In genomic region chr10:57979986-57980385, GRCh38 we compare ENCODE assay signal across 21 cellular contexts.
"Had no signal": no experiment of that assay in that cellular context is flagged by ENCODE, and none has a peak within 500 bp of the region (broad histone marks: within the 10 kb centered on the region; RNA-seq: fewer than 3 reads in every experiment).

No MANE protein-coding gene starts in this region.

- H3K4me1 ChIP-seq: ascending aorta, esophagus muscularis mucosa, gastroesophageal sphincter, heart right ventricle, sigmoid colon had no signal

- H3K4me3 ChIP-seq: ascending aorta, esophagus muscularis mucosa, gastroesophageal sphincter, heart right ventricle, ovary, sigmoid colon, thyroid gland had no signal

- H3K36me3 ChIP-seq: ascending aorta, esophagus muscularis mucosa, gastroesophageal sphincter, heart right ventricle, ovary, sigmoid colon, thyroid gland had no signal

- ATAC-seq: activated CD4-positive, CD25-positive, alpha-beta regulatory T cell treated with anti-CD3 and anti-CD28 coated beads, Interleukin-2, amount 50 U/mL, for 24 hours; activated naive CD8-positive, alpha-beta T cell treated with anti-CD3 and anti-CD28 coated beads, Interleukin-2, amount 50 U/mL, for 24 hours; gastroesophageal sphincter; heart right ventricle; left ventricle myocardium superior; naive thymus-derived CD4-positive, alpha-beta T cell; T-cell had no signal

- H3K9me3 ChIP-seq: ascending aorta, gastroesophageal sphincter, ovary, sigmoid colon, thyroid gland had no signal

- H3K27ac ChIP-seq: ascending aorta, esophagus muscularis mucosa, gastroesophageal sphincter, heart right ventricle, ovary, sigmoid colon had no signal

- H3K27me3 ChIP-seq: ascending aorta, esophagus muscularis mucosa, gastroesophageal sphincter, heart right ventricle, ovary, sigmoid colon, thyroid gland had no signal

- DNase-seq: activated CD4-positive, alpha-beta T cell treated with anti-CD3 and anti-CD28 coated beads, Interleukin-2, amount 50 U/mL, for 1 hour; activated CD8-positive, alpha-beta memory T cell treated with anti-CD3 and anti-CD28 coated beads, Interleukin-2, amount 50 U/mL, for 4 hours; activated effector memory CD4-positive, alpha-beta T cell treated with Interleukin-2 at 50 U/mL for 16 hours; activated naive CD4-positive, alpha-beta T cell treated with anti-CD3 and anti-CD28 coated beads, Interleukin-2, amount 10 ng/mL, durations not matched to agents 7 days and 5 days; activated naive CD8-positive, alpha-beta T cell treated with anti-CD3 and anti-CD28 coated beads, Interleukin-2, amount 50 U/mL, for 24 hours; activated T-cell treated with anti-CD3 and anti-CD28 coated beads, Interleukin-2, amount 50 U/mL, for 48 hours; dermis blood vessel endothelial cell; effector memory CD4-positive, alpha-beta T cell; heart right ventricle; left ventricle myocardium superior; naive thymus-derived CD4-positive, alpha-beta T cell; ovary; sigmoid colon; stimulated activated naive CD4-positive, alpha-beta T cell treated with Interleukin-2 at 50 U/mL for 16 hours; T-cell; T-helper 9 cell; thyroid gland had no signal
